In genomic region chr18:54453996-54454395, GRCh38 we compare ENCODE assay signal across 24 cellular contexts.
"Had no signal": no experiment of that assay in that cellular context is flagged by ENCODE, and none has a peak within 500 bp of the region (broad histone marks: within the 10 kb centered on the region; RNA-seq: fewer than 3 reads in every experiment).

No MANE protein-coding gene starts in this region.

- H3K27ac ChIP-seq: dorsolateral prefrontal cortex, esophagus squamous epithelium, hepatocyte, psoas muscle, spleen, tibial artery, upper lobe of left lung, uterus had no signal

- H3K27me3 Mint-ChIP-seq: stimulated activated memory B cell treated with anti-CD40 and anti-IgM and Interleukin-4, amounts not matched to agents 10 μg/mL and 1 μg/mL and 100 μg/mL, for 72 hours had no signal

- H3K36me3 ChIP-seq: esophagus squamous epithelium, spleen, tibial artery, upper lobe of left lung, uterus had no signal

- DNase-seq: cortex of kidney; dorsolateral prefrontal cortex; effector CD8-positive, alpha-beta T cell; esophagus squamous epithelium; foreskin melanocyte; head of caudate nucleus; left colon; left ventricle myocardium superior; mammary epithelial cell; naive thymus-derived CD4-positive, alpha-beta T cell; nephron progenitor cell; psoas muscle; retina; spleen; stimulated activated CD4-positive, alpha-beta T cell treated with anti-CD3 and anti-CD28 coated beads, Interleukin-15, amount 100 ng/mL, for 24 hours; stimulated activated CD4-positive, alpha-beta T cell treated with anti-CD3 and anti-CD28 coated beads, Interleukin-1b, Interleukin-23, amount 100 ng/mL, for 48 hours; stimulated activated CD4-positive, alpha-beta T cell treated with anti-CD3 and anti-CD28 coated beads, Interleukin-4, amount 100 ng/mL, for 24 hours; tibial artery; upper lobe of left lung; uterus had no signal

- H3K4me1 ChIP-seq: esophagus squamous epithelium, psoas muscle, spleen, tibial artery, upper lobe of left lung, uterus had no signal

- H3K27ac Mint-ChIP-seq: naive thymus-derived CD4-positive, alpha-beta T cell; nephron progenitor cell; stimulated activated memory B cell treated with anti-CD40 and anti-IgM and Interleukin-4, amounts not matched to agents 10 μg/mL and 1 μg/mL and 100 μg/mL, for 72 hours; stimulated activated naive CD8-positive, alpha-beta T cell treated with anti-CD3 and anti-CD28 coated beads, Interleukin-15, Interleukin-2, amounts not matched to agents 100 ng/mL and 50 ng/mL, for 24 hours had no signal

- H3K79me2 ChIP-seq: hepatocyte had no signal

- H3K9me3 ChIP-seq: esophagus squamous epithelium, psoas muscle, spleen, tibial artery, upper lobe of left lung, uterus had no signal

- ATAC-seq: left colon; left ventricle myocardium superior; naive thymus-derived CD4-positive, alpha-beta T cell; psoas muscle; sciatic nerve; stimulated activated memory B cell treated with anti-CD40 and anti-IgM and Interleukin-4, amounts not matched to agents 10 μg/mL and 1 μg/mL and 100 μg/mL, for 72 hours had no signal

- H3K27me3 ChIP-seq: dorsolateral prefrontal cortex, hepatocyte, tibial artery, upper lobe of left lung, uterus had no signal

- H2AFZ ChIP-seq: hepatocyte had no signal

- H3K4me1 Mint-ChIP-seq: naive thymus-derived CD4-positive, alpha-beta T cell; nephron progenitor cell; stimulated activated memory B cell treated with anti-CD40 and anti-IgM and Interleukin-4, amounts not matched to agents 10 μg/mL and 1 μg/mL and 100 μg/mL, for 72 hours had no signal

- H3K4me3 ChIP-seq: dorsolateral prefrontal cortex, esophagus squamous epithelium, hepatocyte, psoas muscle, spleen, tibial artery, upper lobe of left lung, uterus had no signal

- H3K4me2 ChIP-seq: hepatocyte had no signal

- H3K4me3 Mint-ChIP-seq: naive thymus-derived CD4-positive, alpha-beta T cell; nephron progenitor cell; stimulated activated memory B cell treated with anti-CD40 and anti-IgM and Interleukin-4, amounts not matched to agents 10 μg/mL and 1 μg/mL and 100 μg/mL, for 72 hours; stimulated activated naive CD8-positive, alpha-beta T cell treated with anti-CD3 and anti-CD28 coated beads, Interleukin-15, Interleukin-2, amounts not matched to agents 100 ng/mL and 50 ng/mL, for 24 hours had no signal

- H3K9me3 Mint-ChIP-seq: naive thymus-derived CD4-positive, alpha-beta T cell; nephron progenitor cell; stimulated activated memory B cell treated with anti-CD40 and anti-IgM and Interleukin-4, amounts not matched to agents 10 μg/mL and 1 μg/mL and 100 μg/mL, for 72 hours; stimulated activated naive CD8-positive, alpha-beta T cell treated with anti-CD3 and anti-CD28 coated beads, Interleukin-15, Interleukin-2, amounts not matched to agents 100 ng/mL and 50 ng/mL, for 24 hours had no signal

- H3K36me3 Mint-ChIP-seq: naive thymus-derived CD4-positive, alpha-beta T cell; stimulated activated memory B cell treated with anti-CD40 and anti-IgM and Interleukin-4, amounts not matched to agents 10 μg/mL and 1 μg/mL and 100 μg/mL, for 72 hours had no signal
